ENCODE assay signal across 11 cellular contexts in the genomic region with DNA sequence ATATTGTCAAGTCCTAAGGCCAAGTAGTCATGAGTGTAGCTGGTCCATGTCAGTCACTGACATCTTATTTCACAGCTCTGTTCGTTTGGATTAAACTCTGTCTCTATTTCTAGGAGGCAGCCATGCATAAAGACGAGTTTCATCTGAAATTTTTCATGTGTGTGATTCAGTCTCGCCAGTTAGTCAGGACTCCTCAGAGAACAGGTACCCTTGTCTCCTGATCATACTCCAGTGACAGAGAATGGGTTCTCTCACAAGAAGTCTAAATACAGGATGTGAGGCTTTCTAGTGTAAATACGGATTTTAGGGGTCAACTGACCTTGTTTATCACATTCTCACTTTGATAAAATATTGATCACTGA. TPM values are rescaled to one million over a fixed set of nuclear protein-coding genes. Genes with fewer than 3 reads are reported as not detected.
DNase-seq lines count a peak whose midpoint lies in the region; ATAC-seq, FAIRE-seq and TF ChIP-seq lines count a peak whose summit lies in the region.
"Had no signal": no experiment of that assay in that cellular context is flagged by ENCODE, and none has a peak within 500 bp of the region (broad histone marks: within the 10 kb centered on the region; RNA-seq: fewer than 3 reads in every experiment).

No MANE protein-coding gene starts in this region.

- peak overlapping the region; percentile 99 for H3K27ac ChIP-seq in cardiac muscle cell
- peak overlapping the region in 5 of 10 donors; percentile 97 to 99 (median 98) for H3K27ac ChIP-seq in heart right ventricle
- H3K27ac ChIP-seq in upper lobe of right lung: peak overlapping the region; percentile 98

- ATAC-seq in heart right ventricle (no peak), T-cell (replicated peaks in 1 of 4) (no peak), memory B cell (ENCODE audit: low read depth) (no peak), upper lobe of right lung (no peak)

- H3K27ac Mint-ChIP-seq in T-cell (peak overlapping the region; percentile 96 to 99), memory B cell (peak overlapping the region; percentile 99)

- intact Hi-C loops in heart right ventricle (cut with DNase I): loop anchor here in 5 of 10 donors (5.0 to 10.0 kb wide), 2 partner anchors 48 to 50 kb away; partner anchors contain the start of gene ASB8 (in 5 of the 5)
- intact Hi-C loops in upper lobe of right lung (cut with DNase I): no loop called here

- H3K9me3 Mint-ChIP-seq in T-cell: no peaks in the 10 kb centered on the region
- H3K9me3 Mint-ChIP-seq in memory B cell: no peaks in the 10 kb centered on the region

- H3K27me3 Mint-ChIP-seq in T-cell (no peaks in the 10 kb centered on the region), memory B cell (no peaks in the 10 kb centered on the region)

- H3K36me3 Mint-ChIP-seq in T-cell (no peaks in the 10 kb centered on the region), memory B cell (peaks cover 2% of the 10 kb centered on the region)

- H3K27me3 ChIP-seq in cardiac muscle cell: peaks cover 5% of the 10 kb centered on the region
- no peaks in the 10 kb centered on the region for H3K27me3 ChIP-seq in heart right ventricle
- no peaks in the 10 kb centered on the region for H3K27me3 ChIP-seq in upper lobe of right lung
- H3K27me3 ChIP-seq: esophagus squamous epithelium had no signal

- TF ChIP-seq CTCF in cardiac muscle cell (IDR thresholded peaks at IDR 0.05; ENCODE audit: low read depth, low read length) (no peak), heart right ventricle (IDR thresholded peaks at IDR 0.05) (no peak), upper lobe of right lung (IDR thresholded peaks at IDR 0.05) (no peak), D721Med (IDR thresholded peaks at IDR 0.05; ENCODE audit: insufficient read depth, missing control alignments) (no peak)

- CTCF ChIA-PET in T-cell (lab: Charles Lee): interaction anchor here (0.5 to 1.1 kb wide), 5 partner anchors 11 to 365 kb away, joined by 3 to 7 read pairs (median 3); partner anchors contain the start of gene PFKM (in 1 of the 2)

- H3K4me3 Mint-ChIP-seq in T-cell: no peak overlapping the region
- no peak overlapping the region for H3K4me3 Mint-ChIP-seq in memory B cell

- no peak for FAIRE-seq in D721Med (lab: Jason Lieb, UNC)

- peaks cover 12% of the 10 kb centered on the region for H3K4me1 ChIP-seq in cardiac muscle cell (ENCODE audit: low read depth)
- H3K4me1 ChIP-seq in heart right ventricle: peaks cover 0 to 24% (median 19%) of the 10 kb centered on the region in 9 donors
- H3K4me1 ChIP-seq in upper lobe of right lung: peaks cover 18% of the 10 kb centered on the region

- POLR2A ChIA-PET in T-cell (lab: Charles Lee): interaction anchor here (0.6 to 1.2 kb wide), 4 partner anchors 20 to 758 kb away, joined by 3 to 4 read pairs (median 3); partner anchors contain the start of gene ASB8 (in 2 of the 2)

- H3K36me3 ChIP-seq in cardiac muscle cell (no peaks in the 10 kb centered on the region), heart right ventricle (no peaks in the 10 kb centered on the region), upper lobe of right lung (no peaks in the 10 kb centered on the region)
- H3K36me3 ChIP-seq: esophagus squamous epithelium had no signal

- DNase-seq in cardiac muscle cell (ENCODE audit: low read depth in 1 of 2, low spot score in 1 of 2) (no peak), heart right ventricle (no peak), T-cell (no peak), memory B cell (ENCODE audit: low spot score in 2 of 2) (no peak), upper lobe of right lung (no peak), inferior parietal cortex (ENCODE audit: extremely low spot score) (no peak), NCI-H128 (lab: John Stamatoyannopoulos, UW; ENCODE audit: unreplicated experiment) (no peak), D721Med (ENCODE audit: insufficient read length, low spot score) (no peak)
- DNase-seq: esophagus squamous epithelium, NCI-H82, SW 1271 had no signal

- no peaks in the 10 kb centered on the region for H3K9me3 ChIP-seq in cardiac muscle cell (ENCODE audit: low read depth)
- H3K9me3 ChIP-seq in heart right ventricle: no peaks in the 10 kb centered on the region
- H3K9me3 ChIP-seq in upper lobe of right lung: no peaks in the 10 kb centered on the region
- H3K9me3 ChIP-seq: esophagus squamous epithelium had no signal

- WGBS in heart right ventricle, 2 donors: 74 to 82% methylated on average over 4 of the region's 4 CpGs

- H3K4me1 Mint-ChIP-seq in T-cell: peaks cover 32 to 47% (median 38%) of the 10 kb centered on the region in 3 donors
- peaks cover 29% of the 10 kb centered on the region for H3K4me1 Mint-ChIP-seq in memory B cell

- H3K4me3 ChIP-seq in cardiac muscle cell: no peak overlapping the region
- no peak overlapping the region for H3K4me3 ChIP-seq in heart right ventricle
- no peak overlapping the region for H3K4me3 ChIP-seq in upper lobe of right lung

RNA-seq across cellular contexts. Expression of gene SENP1, which starts 1.4 kb away (rescaled TPM):
- total RNA-seq in cardiac muscle cell (13.2 and 20.4 TPM in 2 replicates), heart right ventricle (10 to 100 TPM in 2 of 10 donors, 1 to 10 TPM in 8; 7.1 to 10.7 (median 8.7) TPM), T-cell (10 to 100 TPM; 22.8 to 29.6 (median 28.7) TPM), upper lobe of right lung (16.9 TPM)
- polyA plus RNA-seq in cardiac muscle cell (16.7 and 17.1 TPM in 2 replicates), heart right ventricle (1 to 10 TPM; 2.1 to 2.7 TPM)

RNA-seq across cellular contexts. Expression of gene PFKM, which starts 11.9 kb away (rescaled TPM):
- total RNA-seq in cardiac muscle cell: 118 and 152 TPM in 2 replicates
- 148 and 163 TPM in 2 replicates for polyA plus RNA-seq in cardiac muscle cell
- total RNA-seq in heart right ventricle: 100 to 1,000 TPM; 508 to 948 (median 694) TPM
- polyA plus RNA-seq in heart right ventricle: 100 to 1,000 TPM; 121 to 185 TPM
- total RNA-seq in T-cell: 10 to 100 TPM; 13.5 to 15.2 (median 14.3) TPM
- total RNA-seq in upper lobe of right lung: 41.8 TPM

RNA-seq across cellular contexts. Expression of gene ASB8, which starts 50.1 kb away (rescaled TPM):
- total RNA-seq in cardiac muscle cell (41.2 and 47.9 TPM in 2 replicates), heart right ventricle (100 to 1,000 TPM in 1 of 10 donors, 10 to 100 TPM in 9; 73.4 to 103 (median 85.8) TPM), T-cell (10 to 100 TPM; 50.0 to 59.7 (median 58.9) TPM), upper lobe of right lung (34.5 TPM)
- polyA plus RNA-seq in cardiac muscle cell (53.0 and 62.0 TPM in 2 replicates), heart right ventricle (10 to 100 TPM; 24.9 to 28.5 TPM)
